ENCODE assay signal across 1 cellular context in the genomic region with DNA sequence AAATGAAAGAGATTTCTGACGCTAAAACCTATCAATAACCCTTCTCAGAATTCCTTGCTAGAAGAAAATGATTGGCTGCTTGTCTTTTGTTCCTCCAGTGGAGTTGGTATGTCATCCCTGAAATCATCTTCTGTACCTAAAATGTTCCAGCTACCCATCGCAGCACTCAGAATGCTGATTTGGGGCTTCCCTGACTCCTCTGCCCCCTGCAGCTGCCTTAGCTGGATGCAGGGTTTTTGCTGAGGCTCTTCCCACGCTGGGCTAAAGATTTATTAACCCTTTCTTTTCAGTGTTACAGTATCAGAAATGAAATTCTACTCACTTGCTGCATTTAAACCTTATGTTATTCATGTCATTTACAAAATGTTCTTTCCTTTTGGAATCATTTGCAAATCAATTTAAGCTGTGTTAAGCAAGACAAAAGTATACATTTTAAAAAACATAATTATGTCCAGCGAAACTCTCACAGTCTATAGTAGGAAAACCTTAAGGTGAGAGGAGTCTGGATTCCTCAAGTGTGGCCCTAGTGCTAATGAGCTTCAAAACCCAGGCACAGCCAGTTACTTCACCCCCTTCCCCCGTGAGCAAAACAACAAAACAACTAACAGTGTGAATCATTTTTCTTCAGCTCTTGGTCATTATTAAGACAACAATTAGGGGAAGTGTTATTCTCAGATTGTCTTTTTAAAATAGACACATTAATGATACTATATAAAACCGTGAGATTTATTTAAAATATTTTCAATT.
TF ChIP-seq lines count a peak whose summit lies in the region.

No MANE protein-coding gene starts in this region.

TF ChIP-seq in GM23338, 12 proteins besides CTCF, POLR2A, EP300 and RAD21 (continued from another document):
- TF ChIP-seq, protein P1, sequence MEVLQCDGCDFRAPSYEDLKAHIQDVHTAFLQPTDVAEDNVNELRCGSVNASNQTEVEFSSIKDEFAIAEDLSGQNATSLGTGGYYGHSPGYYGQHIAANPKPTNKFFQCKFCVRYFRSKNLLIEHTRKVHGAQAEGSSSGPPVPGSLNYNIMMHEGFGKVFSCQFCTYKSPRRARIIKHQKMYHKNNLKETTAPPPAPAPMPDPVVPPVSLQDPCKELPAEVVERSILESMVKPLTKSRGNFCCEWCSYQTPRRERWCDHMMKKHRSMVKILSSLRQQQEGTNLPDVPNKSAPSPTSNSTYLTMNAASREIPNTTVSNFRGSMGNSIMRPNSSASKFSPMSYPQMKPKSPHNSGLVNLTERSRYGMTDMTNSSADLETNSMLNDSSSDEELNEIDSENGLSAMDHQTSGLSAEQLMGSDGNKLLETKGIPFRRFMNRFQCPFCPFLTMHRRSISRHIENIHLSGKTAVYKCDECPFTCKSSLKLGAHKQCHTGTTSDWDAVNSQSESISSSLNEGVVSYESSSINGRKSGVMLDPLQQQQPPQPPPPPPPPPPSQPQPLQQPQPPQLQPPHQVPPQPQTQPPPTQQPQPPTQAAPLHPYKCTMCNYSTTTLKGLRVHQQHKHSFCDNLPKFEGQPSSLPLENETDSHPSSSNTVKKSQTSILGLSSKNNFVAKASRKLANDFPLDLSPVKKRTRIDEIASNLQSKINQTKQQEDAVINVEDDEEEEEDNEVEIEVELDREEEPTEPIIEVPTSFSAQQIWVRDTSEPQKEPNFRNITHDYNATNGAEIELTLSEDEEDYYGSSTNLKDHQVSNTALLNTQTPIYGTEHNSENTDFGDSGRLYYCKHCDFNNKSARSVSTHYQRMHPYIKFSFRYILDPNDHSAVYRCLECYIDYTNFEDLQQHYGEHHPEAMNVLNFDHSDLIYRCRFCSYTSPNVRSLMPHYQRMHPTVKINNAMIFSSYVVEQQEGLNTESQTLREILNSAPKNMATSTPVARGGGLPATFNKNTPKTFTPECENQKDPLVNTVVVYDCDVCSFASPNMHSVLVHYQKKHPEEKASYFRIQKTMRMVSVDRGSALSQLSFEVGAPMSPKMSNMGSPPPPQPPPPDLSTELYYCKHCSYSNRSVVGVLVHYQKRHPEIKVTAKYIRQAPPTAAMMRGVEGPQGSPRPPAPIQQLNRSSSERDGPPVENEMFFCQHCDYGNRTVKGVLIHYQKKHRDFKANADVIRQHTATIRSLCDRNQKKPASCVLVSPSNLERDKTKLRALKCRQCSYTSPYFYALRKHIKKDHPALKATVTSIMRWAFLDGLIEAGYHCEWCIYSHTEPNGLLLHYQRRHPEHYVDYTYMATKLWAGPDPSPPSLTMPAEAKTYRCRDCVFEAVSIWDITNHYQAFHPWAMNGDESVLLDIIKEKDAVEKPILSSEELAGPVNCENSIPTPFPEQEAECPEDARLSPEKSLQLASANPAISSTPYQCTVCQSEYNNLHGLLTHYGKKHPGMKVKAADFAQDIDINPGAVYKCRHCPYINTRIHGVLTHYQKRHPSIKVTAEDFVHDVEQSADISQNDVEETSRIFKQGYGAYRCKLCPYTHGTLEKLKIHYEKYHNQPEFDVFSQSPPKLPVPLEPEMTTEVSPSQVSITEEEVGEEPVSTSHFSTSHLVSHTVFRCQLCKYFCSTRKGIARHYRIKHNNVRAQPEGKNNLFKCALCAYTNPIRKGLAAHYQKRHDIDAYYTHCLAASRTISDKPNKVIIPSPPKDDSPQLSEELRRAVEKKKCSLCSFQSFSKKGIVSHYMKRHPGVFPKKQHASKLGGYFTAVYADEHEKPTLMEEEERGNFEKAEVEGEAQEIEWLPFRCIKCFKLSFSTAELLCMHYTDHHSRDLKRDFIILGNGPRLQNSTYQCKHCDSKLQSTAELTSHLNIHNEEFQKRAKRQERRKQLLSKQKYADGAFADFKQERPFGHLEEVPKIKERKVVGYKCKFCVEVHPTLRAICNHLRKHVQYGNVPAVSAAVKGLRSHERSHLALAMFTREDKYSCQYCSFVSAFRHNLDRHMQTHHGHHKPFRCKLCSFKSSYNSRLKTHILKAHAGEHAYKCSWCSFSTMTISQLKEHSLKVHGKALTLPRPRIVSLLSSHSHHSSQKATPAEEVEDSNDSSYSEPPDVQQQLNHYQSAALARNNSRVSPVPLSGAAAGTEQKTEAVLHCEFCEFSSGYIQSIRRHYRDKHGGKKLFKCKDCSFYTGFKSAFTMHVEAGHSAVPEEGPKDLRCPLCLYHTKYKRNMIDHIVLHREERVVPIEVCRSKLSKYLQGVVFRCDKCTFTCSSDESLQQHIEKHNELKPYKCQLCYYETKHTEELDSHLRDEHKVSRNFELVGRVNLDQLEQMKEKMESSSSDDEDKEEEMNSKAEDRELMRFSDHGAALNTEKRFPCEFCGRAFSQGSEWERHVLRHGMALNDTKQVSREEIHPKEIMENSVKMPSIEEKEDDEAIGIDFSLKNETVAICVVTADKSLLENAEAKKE (CRISPR knock-in tag; IDR thresholded peaks at IDR 0.05): no peak
- TF ChIP-seq EZH2phosphoT487 (IDR thresholded peaks at IDR 0.05; ENCODE audit: unreplicated experiment) (no peak), POLR2AphosphoS5 (IDR thresholded peaks at IDR 0.05; ENCODE audit: low read depth) (no peak), ZNF331 (CRISPR knock-in tag; IDR thresholded peaks at IDR 0.05; ENCODE audit: low read depth) (no peak), STAT1 (IDR thresholded peaks at IDR 0.05; ENCODE audit: unreplicated experiment) (no peak), ZNF114 (CRISPR knock-in tag; IDR thresholded peaks at IDR 0.05) (no peak), NANOG (IDR thresholded peaks at IDR 0.05; ENCODE audit: borderline replicate concordance) (no peak)
- TF ChIP-seq, protein P2, sequence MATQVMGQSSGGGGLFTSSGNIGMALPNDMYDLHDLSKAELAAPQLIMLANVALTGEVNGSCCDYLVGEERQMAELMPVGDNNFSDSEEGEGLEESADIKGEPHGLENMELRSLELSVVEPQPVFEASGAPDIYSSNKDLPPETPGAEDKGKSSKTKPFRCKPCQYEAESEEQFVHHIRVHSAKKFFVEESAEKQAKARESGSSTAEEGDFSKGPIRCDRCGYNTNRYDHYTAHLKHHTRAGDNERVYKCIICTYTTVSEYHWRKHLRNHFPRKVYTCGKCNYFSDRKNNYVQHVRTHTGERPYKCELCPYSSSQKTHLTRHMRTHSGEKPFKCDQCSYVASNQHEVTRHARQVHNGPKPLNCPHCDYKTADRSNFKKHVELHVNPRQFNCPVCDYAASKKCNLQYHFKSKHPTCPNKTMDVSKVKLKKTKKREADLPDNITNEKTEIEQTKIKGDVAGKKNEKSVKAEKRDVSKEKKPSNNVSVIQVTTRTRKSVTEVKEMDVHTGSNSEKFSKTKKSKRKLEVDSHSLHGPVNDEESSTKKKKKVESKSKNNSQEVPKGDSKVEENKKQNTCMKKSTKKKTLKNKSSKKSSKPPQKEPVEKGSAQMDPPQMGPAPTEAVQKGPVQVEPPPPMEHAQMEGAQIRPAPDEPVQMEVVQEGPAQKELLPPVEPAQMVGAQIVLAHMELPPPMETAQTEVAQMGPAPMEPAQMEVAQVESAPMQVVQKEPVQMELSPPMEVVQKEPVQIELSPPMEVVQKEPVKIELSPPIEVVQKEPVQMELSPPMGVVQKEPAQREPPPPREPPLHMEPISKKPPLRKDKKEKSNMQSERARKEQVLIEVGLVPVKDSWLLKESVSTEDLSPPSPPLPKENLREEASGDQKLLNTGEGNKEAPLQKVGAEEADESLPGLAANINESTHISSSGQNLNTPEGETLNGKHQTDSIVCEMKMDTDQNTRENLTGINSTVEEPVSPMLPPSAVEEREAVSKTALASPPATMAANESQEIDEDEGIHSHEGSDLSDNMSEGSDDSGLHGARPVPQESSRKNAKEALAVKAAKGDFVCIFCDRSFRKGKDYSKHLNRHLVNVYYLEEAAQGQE (IDR thresholded peaks at IDR 0.05; ENCODE audit: unreplicated experiment): no peak
TF ChIP-seq in GM23338: peak in this region for 0.
